8 cellular contexts compared by ENCODE assay signal in the genomic region with DNA sequence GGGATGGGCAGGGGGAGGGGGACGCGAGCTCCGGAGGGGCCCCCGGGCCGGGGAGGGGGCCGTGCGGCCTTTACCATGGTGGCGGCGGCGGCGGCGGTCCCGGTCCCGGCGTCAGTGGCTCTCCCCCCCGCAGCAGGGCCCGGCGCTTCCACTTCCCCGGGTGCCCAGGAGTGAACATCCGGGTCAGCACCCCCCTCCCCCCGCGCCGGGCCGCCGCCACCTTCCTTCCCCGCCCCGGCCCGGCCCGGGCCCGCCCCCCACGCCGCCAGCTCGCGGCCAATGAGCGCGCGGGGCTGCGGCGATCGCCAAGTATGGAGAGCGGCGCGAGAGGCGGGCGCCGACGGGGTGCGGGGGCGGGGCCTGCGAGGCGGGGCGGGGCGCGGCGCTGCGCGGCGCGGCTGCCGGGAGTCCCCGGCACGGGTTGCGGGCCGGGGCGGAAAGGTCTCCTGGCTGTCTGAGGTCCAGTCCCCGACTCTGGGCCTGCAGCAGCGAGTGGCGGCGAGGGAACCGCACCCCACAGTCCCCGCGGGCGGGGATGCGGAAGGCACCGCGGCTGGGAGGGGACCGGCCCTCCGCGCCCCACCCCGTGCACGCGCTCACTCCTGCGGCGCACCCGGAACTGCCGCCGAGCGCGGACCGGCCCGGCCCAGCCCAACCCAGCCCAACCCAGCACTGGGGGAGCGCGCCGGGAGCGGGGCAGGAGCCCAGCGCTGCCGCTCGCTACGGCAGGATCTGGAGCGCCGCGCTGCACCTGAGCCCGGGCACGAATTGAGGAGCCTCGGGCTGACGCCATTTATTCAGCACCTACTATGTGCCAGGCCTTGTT. TPM values are rescaled to one million over a fixed set of nuclear protein-coding genes. Genes with fewer than 3 reads are reported as not detected.
DNase-seq lines count a peak whose midpoint lies in the region; ATAC-seq and TF ChIP-seq lines count a peak whose summit lies in the region.

Gene CAPZB (minus strand): TSS at position 178 of the 826 bp plus-strand sequence. CDS start 101 bp downstream, at position 77.

- H3K27ac Mint-ChIP-seq in activated T-cell treated with anti-CD3 and anti-CD28 coated beads, Interleukin-2, amount 50 U/mL, for 24 hours: peak within 1 kb of the TSS; percentile 96

- peak within 1 kb of the TSS; percentile 93 for H3K4me3 ChIP-seq in HUES64 (ENCODE audit: low read length)
- peak within 1 kb of the TSS; percentile 100 for H3K4me3 ChIP-seq in PC-3 (ENCODE audit: low read length)
- peak within 1 kb of the TSS; percentile 97 for H3K4me3 ChIP-seq in mucosa of stomach (ENCODE audit: low read length)

- peaks cover 48% of the 10 kb centered on the region for H3K36me3 Mint-ChIP-seq in activated T-cell treated with anti-CD3 and anti-CD28 coated beads, Interleukin-2, amount 50 U/mL, for 24 hours (ENCODE audit: low read depth)

- CTCF ChIA-PET in PC-3 (lab: Charles Lee): no interaction called here

- peak within 1 kb of the TSS; percentile 59 for H2AFZ ChIP-seq in PC-3 (ENCODE audit: low read length)

- H4K20me1 ChIP-seq in PC-3 (ENCODE audit: low read length): peaks cover 39% of the 10 kb centered on the region

- no peaks in the 10 kb centered on the region for H3K9me3 Mint-ChIP-seq in activated T-cell treated with anti-CD3 and anti-CD28 coated beads, Interleukin-2, amount 50 U/mL, for 24 hours

- ATAC-seq in GM21515 (IDR thresholded peaks at IDR 0.05; ENCODE audit: unreplicated experiment): peak; percentile 69
- ATAC-seq in PC-3: peak; percentile 89

- TF ChIP-seq CTCF in PC-3 (conservative IDR thresholded peaks at IDR 0.05; ENCODE audit: low read depth, low read length): no peak

- under 1% methylated on average over 106 of the region's 106 CpGs for WGBS in HUES64

- peak; percentile 72 for TF ChIP-seq POLR2A in erythroblast (IDR thresholded peaks at IDR 0.05; ENCODE audit: low read length)

- peaks cover 24% of the 10 kb centered on the region for H3K36me3 ChIP-seq in HUES64 (ENCODE audit: insufficient read depth, low read length)
- peaks cover 4% of the 10 kb centered on the region; the same call in 1 of the 2 replicates for H3K36me3 ChIP-seq in PC-3 (ENCODE audit: low read depth, low read length)
- no peaks in the 10 kb centered on the region for H3K36me3 ChIP-seq in mucosa of stomach (ENCODE audit: control insufficient read depth, insufficient read depth, low read length)

- no peaks in the 10 kb centered on the region for H3F3A ChIP-seq in PC-3 (ENCODE audit: low read length, unreplicated experiment)

- intact Hi-C loops in PC-3 (cut with micrococcal nuclease): loop anchor here (2.0 to 10.0 kb wide), 4 partner anchors 42 to 111 kb away; a partner anchor contains a TSS

- H3K4me1 Mint-ChIP-seq in activated T-cell treated with anti-CD3 and anti-CD28 coated beads, Interleukin-2, amount 50 U/mL, for 24 hours (ENCODE audit: low read depth): peaks cover 58% of the 10 kb centered on the region

- H3K27me3 Mint-ChIP-seq in activated T-cell treated with anti-CD3 and anti-CD28 coated beads, Interleukin-2, amount 50 U/mL, for 24 hours: no peaks in the 10 kb centered on the region

- H3K4me2 ChIP-seq in PC-3 (ENCODE audit: low read length): peak within 1 kb of the TSS; percentile 99

- H3K9me3 ChIP-seq in HUES64 (ENCODE audit: insufficient read depth, low read depth, low read length) (no peaks in the 10 kb centered on the region), PC-3 (ENCODE audit: low read length) (no peaks in the 10 kb centered on the region), mucosa of stomach (ENCODE audit: control insufficient read depth, low read length) (no peaks in the 10 kb centered on the region)

- no peaks in the 10 kb centered on the region for H3K9me2 ChIP-seq in PC-3 (replicated peaks; ENCODE audit: low read length)

- H3K27me3 ChIP-seq in HUES64 (ENCODE audit: insufficient read depth, low read length) (no peaks in the 10 kb centered on the region), PC-3 (ENCODE audit: low read length) (no peaks in the 10 kb centered on the region), mucosa of stomach (ENCODE audit: control insufficient read depth, insufficient read depth, low read length) (no peaks in the 10 kb centered on the region)

- H3K4me3 Mint-ChIP-seq in activated T-cell treated with anti-CD3 and anti-CD28 coated beads, Interleukin-2, amount 50 U/mL, for 24 hours: peak within 1 kb of the TSS; percentile 95

- peaks cover 48% of the 10 kb centered on the region for H3K79me2 ChIP-seq in PC-3 (ENCODE audit: low read length)

- DNase-seq in DMS 273 (lab: John Stamatoyannopoulos, UW; ENCODE audit: unreplicated experiment) (peak; percentile 97), PC-3 (peak; percentile 93), erythroblast (lab: John Stamatoyannopoulos, UW) (peak; percentile 91 to 94)
- DNase-seq in activated T-cell treated with anti-CD3 and anti-CD28 coated beads, Interleukin-2, amount 50 U/mL, for 24 hours: peak; percentile 96
- peak; percentile 95 for DNase-seq in stimulated activated CD8-positive, alpha-beta memory T cell treated with anti-CD3 and anti-CD28 coated beads, Interleukin-4, amount 100 ng/mL, for 48 hours

- BruUV-seq in PC-3 (replicated peaks; lab: Mats Ljungman, UMichigan): no TSS peak

- H3K4me1 ChIP-seq in HUES64 (ENCODE audit: insufficient read depth, low read length) (peaks cover 33% of the 10 kb centered on the region), PC-3 (ENCODE audit: insufficient read depth, low read length) (peaks cover 35% of the 10 kb centered on the region), mucosa of stomach (ENCODE audit: control insufficient read depth, insufficient read depth, low read length) (peaks cover 54% of the 10 kb centered on the region)

- peak within 1 kb of the TSS; percentile 94 for H3K9ac ChIP-seq in HUES64 (ENCODE audit: low read depth, low read length)
- H3K9ac ChIP-seq in PC-3 (ENCODE audit: low read length): peak within 1 kb of the TSS; percentile 96
- peak within 1 kb of the TSS; percentile 100 for H3K9ac ChIP-seq in mucosa of stomach (ENCODE audit: low read length)

- H3K27ac ChIP-seq in HUES64 (ENCODE audit: low read depth, low read length) (peak within 1 kb of the TSS; percentile 98), PC-3 (ENCODE audit: low read length) (peak within 1 kb of the TSS; percentile 66)

- POLR2A ChIA-PET in PC-3 (lab: Charles Lee; ENCODE audit: unreplicated experiment): interaction anchor here (0.6 kb wide), 6 partner anchors 16 to 409 kb away, joined by 3 to 16 read pairs (median 6); no protein-coding TSS in a partner anchor

RNA-seq across cellular contexts. Expression of gene CAPZB, which starts in this region (rescaled TPM):
- 288 TPM for polyA plus RNA-seq in HUES64 (2013, experiment 1 of 2)
- polyA plus RNA-seq in HUES64 (2013, experiment 2 of 2): 278 TPM
- total RNA-seq in PC-3 (2014; rRNA removed): 86.7 and 94.3 TPM in 2 replicates

Comparison
In these comparisons a context has a peak if more than half of its experiments do, and no peak if none do; other contexts are left out.
1. Peak in every context shown above with its lines: DNase-seq, ATAC-seq, H3K4me3 ChIP-seq and H3K27ac ChIP-seq.